In genomic region chr9:137740311-137740710, GRCh38 we compare ENCODE assay signal across 1 cellular context.
TF ChIP-seq lines count a peak whose summit lies in the region.

No MANE protein-coding gene starts in this region.

TF ChIP-seq in GM23338, 12 proteins besides CTCF, POLR2A, EP300 and RAD21 (continued from another document):
- no peak for TF ChIP-seq REST (IDR thresholded peaks at IDR 0.05; ENCODE audit: unreplicated experiment)
